ENCODE assay signal across 9 cellular contexts in genomic region chr3:180990494-180990893, GRCh38. TPM values are rescaled to one million over a fixed set of nuclear protein-coding genes. Genes with fewer than 3 reads are reported as not detected.
A peak's percentile ranks its signal among the peaks of the same experiment; 100 is the strongest.
DNase-seq lines count a peak whose midpoint lies in the region; ATAC-seq, FAIRE-seq and TF ChIP-seq lines count a peak whose summit lies in the region.
"Had no signal": no experiment of that assay in that cellular context is flagged by ENCODE, and none has a peak within 500 bp of the region (broad histone marks: within the 10 kb centered on the region; RNA-seq: fewer than 3 reads in every experiment).

No MANE protein-coding gene starts in this region.

- H3K9ac ChIP-seq in kidney (ENCODE audit: low read length in 2 of 2), result peak overlapping the region in 1 of 2 donors; percentile 80

- no peak for TF ChIP-seq CTCF in kidney (IDR thresholded peaks at IDR 0.05; ENCODE audit: borderline replicate concordance, extremely low read depth, insufficient read depth)
- no peak for TF ChIP-seq CTCF in tibial artery (IDR thresholded peaks at IDR 0.05)

- CTCF ChIA-PET in activated CD4-positive, alpha-beta memory T cell treated with anti-CD3 and anti-CD28 coated beads for 36 hours (lab: Charles Lee), result interaction anchor here (1.0 kb wide), 1 partner anchor 78 kb away, joined by 5 read pairs; the partner anchor contains the start of gene FXR1

- H3K27ac ChIP-seq in kidney (ENCODE audit: low read depth in 2 of 2, low read length in 2 of 2) (no peak overlapping the region), tibial artery (peak overlapping the region; percentile 73 to 95)

- POLR2A ChIA-PET in activated CD4-positive, alpha-beta memory T cell treated with anti-CD3 and anti-CD28 coated beads for 36 hours (lab: Charles Lee), result interaction anchor here (0.6 to 2.0 kb wide), 2 partner anchors 36 to 78 kb away, joined by 3 to 11 read pairs; partner anchors contain the start of gene FXR1

- H3K27ac Mint-ChIP-seq in activated T-cell treated with anti-CD3 and anti-CD28 coated beads, Interleukin-2, amount 50 U/mL, for 72 hours, result peak overlapping the region; percentile 95
- H3K27ac Mint-ChIP-seq in activated CD4-positive, alpha-beta memory T cell treated with anti-CD3 and anti-CD28 coated beads for 36 hours, result peak overlapping the region; percentile 93

- no peak for ATAC-seq in activated T-cell treated with anti-CD3 and anti-CD28 coated beads, Interleukin-2, amount 50 U/mL, for 72 hours (replicated peaks in 1 of 2)
- no peak for ATAC-seq in left colon

- H3K4me1 Mint-ChIP-seq in activated T-cell treated with anti-CD3 and anti-CD28 coated beads, Interleukin-2, amount 50 U/mL, for 72 hours (ENCODE audit: low read depth), result peaks cover 39% of the 10 kb centered on the region
- H3K4me1 Mint-ChIP-seq in activated CD4-positive, alpha-beta memory T cell treated with anti-CD3 and anti-CD28 coated beads for 36 hours (ENCODE audit: low read depth), result peaks cover 31% of the 10 kb centered on the region

- H3K9me3 ChIP-seq in kidney (ENCODE audit: control insufficient read depth in 1 of 2, low read length in 2 of 2) (no peaks in the 10 kb centered on the region), tibial artery (no peaks in the 10 kb centered on the region)

- peaks cover 3 to 7% of the 10 kb centered on the region in 2 donors for H3K4me1 ChIP-seq in kidney (ENCODE audit: control insufficient read depth in 1 of 2, insufficient read depth in 1 of 2, low read depth in 1 of 2, low read length in 2 of 2)
- peaks cover 0 to 27% (median 14%) of the 10 kb centered on the region in 4 donors for H3K4me1 ChIP-seq in tibial artery

- H3K4me3 Mint-ChIP-seq in activated T-cell treated with anti-CD3 and anti-CD28 coated beads, Interleukin-2, amount 50 U/mL, for 72 hours, result peak overlapping the region; percentile 88 to 93
- H3K4me3 Mint-ChIP-seq in activated CD4-positive, alpha-beta memory T cell treated with anti-CD3 and anti-CD28 coated beads for 36 hours, result peak overlapping the region; percentile 94

- no peak for FAIRE-seq in kidney (lab: Jason Lieb, UNC)

- intact Hi-C loops in activated CD4-positive, alpha-beta memory T cell treated with anti-CD3 and anti-CD28 coated beads for 36 hours (cut with micrococcal nuclease), result no loop called here
- intact Hi-C loops in kidney (cut with DNase I) (no loop called here), tibial artery (cut with DNase I; ENCODE audit: low total_unique reads) (no loop called here), left colon (cut with DNase I, micrococcal nuclease) (no loop called here)

- H3K27me3 Mint-ChIP-seq in activated T-cell treated with anti-CD3 and anti-CD28 coated beads, Interleukin-2, amount 50 U/mL, for 72 hours (ENCODE audit: low read depth), result no peaks in the 10 kb centered on the region
- no peaks in the 10 kb centered on the region for H3K27me3 Mint-ChIP-seq in activated CD4-positive, alpha-beta memory T cell treated with anti-CD3 and anti-CD28 coated beads for 36 hours

- H3K9me3 Mint-ChIP-seq in activated T-cell treated with anti-CD3 and anti-CD28 coated beads, Interleukin-2, amount 50 U/mL, for 72 hours, result no peaks in the 10 kb centered on the region
- no peaks in the 10 kb centered on the region for H3K9me3 Mint-ChIP-seq in activated CD4-positive, alpha-beta memory T cell treated with anti-CD3 and anti-CD28 coated beads for 36 hours

- H3K36me3 ChIP-seq in kidney (ENCODE audit: control insufficient read depth in 1 of 2, insufficient read depth in 2 of 2, low read length in 2 of 2), result peaks cover 3 to 9% of the 10 kb centered on the region in 2 donors
- H3K36me3 ChIP-seq in tibial artery, result peaks cover 7 to 12% (median 9%) of the 10 kb centered on the region in 3 donors

- H3K4me3 ChIP-seq in kidney (ENCODE audit: low read length in 2 of 2) (peak overlapping the region; percentile 84 to 88), tibial artery (peak overlapping the region; percentile 60 to 91)

- peaks cover 2 to 5% of the 10 kb centered on the region in 2 donors for H3K36me3 Mint-ChIP-seq in activated T-cell treated with anti-CD3 and anti-CD28 coated beads, Interleukin-2, amount 50 U/mL, for 72 hours (ENCODE audit: insufficient read depth in 2 of 2)
- peaks cover 14% of the 10 kb centered on the region for H3K36me3 Mint-ChIP-seq in activated CD4-positive, alpha-beta memory T cell treated with anti-CD3 and anti-CD28 coated beads for 36 hours

- DNase-seq in activated T-cell treated with anti-CD3 and anti-CD28 coated beads, Interleukin-2, amount 50 U/mL, for 72 hours, result no peak
- no peak for DNase-seq in activated T-cell treated with anti-CD3 and anti-CD28 coated beads, Interleukin-2, amount 50 U/mL, for 48 hours
- DNase-seq in activated CD4-positive, alpha-beta memory T cell treated with anti-CD3 and anti-CD28 coated beads for 36 hours, result no peak
- no peak for DNase-seq in kidney
- no peak for DNase-seq in tibial artery
- DNase-seq in DMS 273 (lab: John Stamatoyannopoulos, UW; ENCODE audit: unreplicated experiment), result no peak
- no peak for DNase-seq in left colon
- no peak for DNase-seq in cerebellar cortex (ENCODE audit: low spot score)
- DNase-seq: hippocampal formation had no signal

- H3K27me3 ChIP-seq in tibial artery, result no peaks in the 10 kb centered on the region

RNA-seq across cellular contexts. Expression of gene DNAJC19, which starts 1.0 kb away (rescaled TPM):
- 10 to 100 TPM; 49.2 to 53.6 TPM for total RNA-seq in activated T-cell treated with anti-CD3 and anti-CD28 coated beads, Interleukin-2, amount 50 U/mL, for 72 hours
- 10 to 100 TPM; 68.6 to 75.0 TPM for total RNA-seq in activated CD4-positive, alpha-beta memory T cell treated with anti-CD3 and anti-CD28 coated beads for 36 hours
- total RNA-seq in kidney (48.4 TPM), left colon (10 to 100 TPM; 30.3 to 32.3 TPM)
- 120 TPM for polyA plus RNA-seq in kidney (ENCODE audit: insufficient read depth, low read depth, low replicate concordance)

Comparison
In these comparisons a context has a peak if more than half of its experiments do, and no peak if none do; other contexts are left out.
1. H3K27ac ChIP-seq: peak in tibial artery (2 of 2); none in kidney (0 of 2).